ENCODE assay signal across 2 cellular contexts in genomic region chr15:27655063-27655462, GRCh38.
A peak's percentile ranks its signal among the peaks of the same experiment; 100 is the strongest.
TF ChIP-seq lines count a peak whose summit lies in the region.

No MANE protein-coding gene starts in this region.

TF ChIP-seq in HepG2, 621 proteins besides CTCF, POLR2A, EP300 and RAD21 (continued from another document):
- peak; percentile 95 for TF ChIP-seq MAFF (IDR thresholded peaks at IDR 0.05; ENCODE audit: low read depth, low read length)

TF ChIP-seq in K562, 482 proteins besides CTCF, POLR2A, EP300 and RAD21 (continued from another document):
- TF ChIP-seq KDM4B (IDR thresholded peaks at IDR 0.05; ENCODE audit: borderline replicate concordance in 2 of 2, low read depth in 1 of 2), result no peak
- no peak for TF ChIP-seq RBBP5 (IDR thresholded peaks at IDR 0.05; ENCODE audit: borderline replicate concordance, insufficient read depth, low read length, poor library complexity, severe bottlenecking)
- TF ChIP-seq NEUROD1 (IDR thresholded peaks at IDR 0.05; ENCODE audit: borderline replicate concordance, low read depth, low read length, partially characterized antibody), result no peak
- TF ChIP-seq TBL1XR1 (IDR thresholded peaks at IDR 0.05; ENCODE audit: low read length in 2 of 2), result no peak
- no peak for TF ChIP-seq TAL1 (IDR thresholded peaks at IDR 0.05)
- no peak for TF ChIP-seq ATF1 (CRISPR knock-in tag; IDR thresholded peaks at IDR 0.05)
- TF ChIP-seq ATF1 (tag; IDR thresholded peaks at IDR 0.05), result no peak
- no peak for TF ChIP-seq NFE2L1 (tag; IDR thresholded peaks at IDR 0.05; ENCODE audit: borderline replicate concordance, low read depth)
- no peak for TF ChIP-seq ZNF140 (CRISPR knock-in tag; IDR thresholded peaks at IDR 0.05)
- no peak for TF ChIP-seq ZC3H8 (IDR thresholded peaks at IDR 0.05)
- no peak for TF ChIP-seq TEAD1 (CRISPR knock-in tag; IDR thresholded peaks at IDR 0.05)
- TF ChIP-seq ESRRA (IDR thresholded peaks at IDR 0.05; ENCODE audit: borderline replicate concordance, low read depth), result no peak
- TF ChIP-seq C11orf30 (IDR thresholded peaks at IDR 0.05; ENCODE audit: low read depth), result peak; percentile 63; the same call in 1 of the 2 replicates
- no peak for TF ChIP-seq MIER1 (IDR thresholded peaks at IDR 0.05; ENCODE audit: low read depth)
- TF ChIP-seq ZNF263 (CRISPR knock-in tag; IDR thresholded peaks at IDR 0.05; ENCODE audit: borderline replicate concordance), result no peak
- TF ChIP-seq ZNF707 (CRISPR knock-in tag; conservative IDR thresholded peaks at IDR 0.05), result no peak
- peak; percentile 83 for TF ChIP-seq ZNF316 (IDR thresholded peaks at IDR 0.05)
- TF ChIP-seq TFAP4 (CRISPR knock-in tag; IDR thresholded peaks at IDR 0.05; ENCODE audit: borderline replicate concordance), result no peak
- no peak for TF ChIP-seq HNRNPLL (IDR thresholded peaks at IDR 0.05; ENCODE audit: low read depth, low read length, poor library complexity, severe bottlenecking)
- no peak for TF ChIP-seq ZBTB8A (IDR thresholded peaks at IDR 0.05; ENCODE audit: partially characterized antibody)
- TF ChIP-seq RBM14 (IDR thresholded peaks at IDR 0.05; ENCODE audit: borderline replicate concordance, insufficient read depth, low read depth, low read length), result no peak
- TF ChIP-seq POLR3A (IDR thresholded peaks at IDR 0.05; ENCODE audit: borderline replicate concordance, extremely low read depth, insufficient read depth, insufficient read length), result no peak
- TF ChIP-seq TCFL5 (CRISPR knock-in tag; conservative IDR thresholded peaks at IDR 0.05), result no peak
- TF ChIP-seq ZNF197 (CRISPR knock-in tag; IDR thresholded peaks at IDR 0.05; ENCODE audit: low read depth), result no peak
- no peak for TF ChIP-seq CSDE1 (IDR thresholded peaks at IDR 0.05)
- no peak for TF ChIP-seq NRF1 (conservative IDR thresholded peaks at IDR 0.05 in 1 of 2, IDR thresholded peaks at IDR 0.05 in 1 of 2)
- TF ChIP-seq MAFK (IDR thresholded peaks at IDR 0.05; ENCODE audit: low read length), result peak; percentile 84
- TF ChIP-seq NBN (IDR thresholded peaks at IDR 0.05; ENCODE audit: low read depth), result no peak
- TF ChIP-seq ELF2 (CRISPR knock-in tag; IDR thresholded peaks at IDR 0.05), result no peak
- TF ChIP-seq MAFF (IDR thresholded peaks at IDR 0.05; ENCODE audit: low read length), result peak; percentile 81
